In the genomic region with DNA sequence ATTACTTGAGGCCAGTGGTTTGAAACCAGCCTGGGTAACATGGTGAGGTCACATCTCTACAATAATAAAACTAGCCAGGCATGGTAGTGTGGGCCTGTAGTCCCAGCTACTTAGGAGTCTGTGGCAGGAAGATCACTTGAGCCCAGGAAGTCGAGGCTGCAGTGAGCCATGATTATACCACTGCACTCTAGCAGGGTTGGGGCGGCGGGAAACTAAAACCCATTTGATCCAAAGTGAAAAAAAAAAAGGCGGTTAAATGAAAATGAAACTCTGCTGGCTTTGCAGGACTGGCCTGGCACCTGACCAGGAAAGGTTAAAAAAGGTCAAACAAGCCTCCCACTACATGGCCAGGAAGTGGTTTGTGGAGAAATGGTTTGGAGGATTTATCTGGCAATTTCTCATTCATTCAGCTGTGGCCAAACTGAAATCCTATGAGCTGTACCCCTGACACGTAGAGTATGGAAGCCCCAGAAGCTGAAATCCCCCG, we compare ENCODE assay signal across 8 cellular contexts. TPM values are rescaled to one million over a fixed set of nuclear protein-coding genes. Genes with fewer than 3 reads are reported as not detected.
DNase-seq lines count a peak whose midpoint lies in the region; ATAC-seq and TF ChIP-seq lines count a peak whose summit lies in the region.

No MANE protein-coding gene starts in this region.

- POLR2A ChIA-PET in AG04450 (lab: Yijun Ruan, JAX) = interaction anchor here (0.7 kb wide), 1 partner anchor 12 kb away, joined by 3 read pairs; no protein-coding TSS in a partner anchor

- H3K27ac ChIP-seq in AG04450 (ENCODE audit: low read depth, low read length) (no peak overlapping the region), psoas muscle (no peak overlapping the region)

- CTCF ChIA-PET in AG04450 (lab: Charles Lee) = interaction anchor here (2.1 kb wide), 1 partner anchor 37 kb away, joined by 6 read pairs; no protein-coding TSS in a partner anchor

- no peaks in the 10 kb centered on the region for H3K36me3 ChIP-seq in psoas muscle (ENCODE audit: insufficient read depth in 1 of 2, low read depth in 1 of 2)

- no peaks in the 10 kb centered on the region for H3K27me3 ChIP-seq in AG04450 (ENCODE audit: control insufficient read depth, insufficient read depth, low read length)
- H3K27me3 ChIP-seq in psoas muscle (ENCODE audit: insufficient read depth in 3 of 3, low read length in 2 of 3) = no peaks in the 10 kb centered on the region

- peak; percentile 38 for ATAC-seq in GM21723 (IDR thresholded peaks at IDR 0.05; ENCODE audit: unreplicated experiment)
- ATAC-seq in HG03439 (IDR thresholded peaks at IDR 0.05; ENCODE audit: unreplicated experiment) = no peak
- ATAC-seq in psoas muscle = no peak

- peaks cover 4% of the 10 kb centered on the region for H3K4me1 ChIP-seq in psoas muscle

- DNase-seq in AG04450 (ENCODE audit: low read depth, low spot score) (peak; percentile 37), SK-MEL-5 (ENCODE audit: low read depth, low spot score) (peak; percentile 37), foreskin fibroblast (peak; percentile 35 to 56), islet precursor cell (no peak), NCI-H446 (lab: John Stamatoyannopoulos, UW) (no peak), psoas muscle (no peak)

- 15 to 28% (median 20%) methylated on average over 6 of the region's 6 CpGs for WGBS in psoas muscle, 3 donors

- H3K9me3 ChIP-seq in AG04450 (ENCODE audit: control insufficient read depth, insufficient read depth, low read length) = peaks cover 9% of the 10 kb centered on the region; the same call in 1 of the 2 replicates
- H3K9me3 ChIP-seq in psoas muscle = no peaks in the 10 kb centered on the region

- H3K4me3 ChIP-seq in AG04450 (ENCODE audit: low read depth, low read length) = no peak overlapping the region
- no peak overlapping the region for H3K4me3 ChIP-seq in foreskin fibroblast (ENCODE audit: low read depth in 1 of 2, low read length in 2 of 2)
- H3K4me3 ChIP-seq in psoas muscle = no peak overlapping the region

- in situ Hi-C loops in SK-MEL-5 (cut with HindIII; ENCODE audit: low pct_unique_long_range_greater_than_20kb, low sequenced_read_pairs) = no loop called here

- TF ChIP-seq CTCF in AG04450 (IDR thresholded peaks at IDR 0.05; ENCODE audit: low read depth, low read length) = no peak
- TF ChIP-seq CTCF in foreskin fibroblast (IDR thresholded peaks at IDR 0.05; ENCODE audit: low read depth, low read length) = no peak
- TF ChIP-seq CTCF in psoas muscle (IDR thresholded peaks at IDR 0.05) = no peak

- intact Hi-C loops in psoas muscle (cut with DNase I) = no loop called here

RNA-seq across cellular contexts. Expression of a gene that starts 36.6 kb away (rescaled TPM):
- polyA plus RNA-seq in AG04450 (2011; rRNA removed) (11.0 and 16.5 TPM in 2 replicates), psoas muscle (10 to 100 TPM; 42.0 to 64.4 (median 42.0) TPM)
- polyA minus RNA-seq in AG04450 (2011; rRNA and poly(A)+ RNA removed) = 4.2 and 5.1 TPM in 2 replicates
- 15.4 and 25.3 TPM in 2 replicates for total RNA-seq in SK-MEL-5 (2014; rRNA removed; shearing (Covaris generic))
- polyA plus RNA-seq in SK-MEL-5 (2015; cell fraction: cytosol; rRNA removed) = 13.9 and 15.8 TPM in 2 replicates
- 14.9 and 17.3 TPM in 2 replicates for polyA plus RNA-seq in SK-MEL-5 (2015; cell fraction: nucleus; rRNA removed)
- total RNA-seq in psoas muscle = 10 to 100 TPM; 19.0 to 28.3 (median 26.2) TPM

RNA-seq across cellular contexts. Expression of a gene that starts 50.7 kb away (rescaled TPM):
- polyA plus RNA-seq in AG04450 (2011; rRNA removed) = 0.81 and 1.1 TPM in 2 replicates
- 2.6 TPM in 2 replicates for polyA minus RNA-seq in AG04450 (2011; rRNA and poly(A)+ RNA removed)
- 3.1 TPM in 2 replicates for total RNA-seq in SK-MEL-5 (2014; rRNA removed; shearing (Covaris generic))
- polyA plus RNA-seq in SK-MEL-5 (2015; cell fraction: cytosol; rRNA removed) = 3.9 and 6.0 TPM in 2 replicates
- polyA plus RNA-seq in SK-MEL-5 (2015; cell fraction: nucleus; rRNA removed) = 2.0 and 3.4 TPM in 2 replicates
- total RNA-seq in psoas muscle = 1 to 10 TPM; 1.6 to 3.8 (median 1.7) TPM
- polyA plus RNA-seq in psoas muscle = 1 to 10 TPM in 2 of 3 donors, under 1 TPM in 1; 0.52 to 2.0 (median 1.0) TPM

Comparison
In these comparisons a context has a peak if more than half of its experiments do, and no peak if none do; other contexts are left out.
1. DNase-seq: peak in AG04450 (single experiment), SK-MEL-5 (single experiment) and foreskin fibroblast (2 of 2); none in islet precursor cell (single experiment), NCI-H446 (0 of 2) and psoas muscle (0 of 2).